Comparison of ENCODE assay signal across 9 cellular contexts in the genomic region with DNA sequence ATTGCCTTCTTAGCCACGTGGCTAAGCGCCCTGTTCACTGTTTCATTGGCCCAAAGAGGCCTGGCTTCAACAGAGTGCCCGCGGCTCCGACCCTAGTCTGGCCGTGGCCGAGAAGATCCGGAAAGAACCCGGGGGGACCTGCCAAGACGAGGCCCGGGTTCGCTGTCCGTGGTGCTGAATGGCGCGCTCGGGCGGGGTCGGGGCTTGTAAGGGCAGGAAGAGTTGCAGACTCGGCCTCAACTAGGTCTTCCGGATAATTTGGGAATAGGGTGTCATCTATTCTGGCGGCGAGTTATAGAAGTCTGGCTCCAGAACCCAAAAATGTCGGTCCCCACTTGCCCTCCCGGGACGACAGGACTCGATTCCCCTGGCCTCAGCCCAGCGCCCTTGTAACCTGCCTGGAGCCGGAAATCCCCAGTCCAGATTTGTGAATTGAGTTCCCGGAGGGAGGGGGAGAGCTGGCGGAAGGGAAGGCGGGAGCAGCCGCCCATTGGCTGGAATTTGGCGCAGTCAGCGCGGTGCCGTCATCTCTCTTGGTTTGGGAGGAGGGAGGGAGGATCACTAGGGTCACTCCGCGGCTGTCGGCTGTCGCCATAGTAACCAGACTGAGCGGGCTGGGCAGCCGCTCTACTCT. TPM values are rescaled to one million over a fixed set of nuclear protein-coding genes. Genes with fewer than 3 reads are reported as not detected.
DNase-seq lines count a peak whose midpoint lies in the region; FAIRE-seq and TF ChIP-seq lines count a peak whose summit lies in the region.
"Had no signal": no experiment of that assay in that cellular context is flagged by ENCODE, and none has a peak within 500 bp of the region (broad histone marks: within the 10 kb centered on the region; RNA-seq: fewer than 3 reads in every experiment).

No MANE protein-coding gene starts in this region.

- H3K36me3 ChIP-seq in ovary, result no peaks in the 10 kb centered on the region
- H3K36me3 ChIP-seq: BLaER1 had no signal

- no peak overlapping the region for H3K4me3 Mint-ChIP-seq in activated T-helper 1 cell treated with anti-CD3 and anti-CD28 coated beads, Interleukin-12 subunit alpha, Interleukin-12 subunit beta, Interleukin-2, Interleukin-4 antibody, amounts not matched to agents 30 ng/mL and 10 ng/mL and 1 ng/mL, durations not matched to agents 14 hours and 24 hours and 36 hours

- no peak for TF ChIP-seq CTCF in ovary (IDR thresholded peaks at IDR 0.05)

- H3K9me3 ChIP-seq in ovary, result peaks cover 0 to 7% of the 10 kb centered on the region in 2 donors
- H3K9me3 ChIP-seq: BLaER1 had no signal

- peaks cover 3% of the 10 kb centered on the region for H3K36me3 Mint-ChIP-seq in activated T-helper 1 cell treated with anti-CD3 and anti-CD28 coated beads, Interleukin-12 subunit alpha, Interleukin-12 subunit beta, Interleukin-2, Interleukin-4 antibody, amounts not matched to agents 30 ng/mL and 10 ng/mL and 1 ng/mL, durations not matched to agents 14 hours and 24 hours and 36 hours (ENCODE audit: low read depth)

- H3K27me3 Mint-ChIP-seq in activated T-helper 1 cell treated with anti-CD3 and anti-CD28 coated beads, Interleukin-12 subunit alpha, Interleukin-12 subunit beta, Interleukin-2, Interleukin-4 antibody, amounts not matched to agents 30 ng/mL and 10 ng/mL and 1 ng/mL, durations not matched to agents 14 hours and 24 hours and 36 hours (ENCODE audit: insufficient read depth), result peaks cover 48% of the 10 kb centered on the region

- no peak overlapping the region for H3K27ac Mint-ChIP-seq in activated T-helper 1 cell treated with anti-CD3 and anti-CD28 coated beads, Interleukin-12 subunit alpha, Interleukin-12 subunit beta, Interleukin-2, Interleukin-4 antibody, amounts not matched to agents 30 ng/mL and 10 ng/mL and 1 ng/mL, durations not matched to agents 14 hours and 24 hours and 36 hours

- no peaks in the 10 kb centered on the region for H3K9me3 Mint-ChIP-seq in activated T-helper 1 cell treated with anti-CD3 and anti-CD28 coated beads, Interleukin-12 subunit alpha, Interleukin-12 subunit beta, Interleukin-2, Interleukin-4 antibody, amounts not matched to agents 30 ng/mL and 10 ng/mL and 1 ng/mL, durations not matched to agents 14 hours and 24 hours and 36 hours

- FAIRE-seq in GM12892 (lab: Jason Lieb, UNC), result no peak

- WGBS in ovary, 3 donors, result 1 to 3% (median 1%) methylated on average over 42 of the region's 42 CpGs

- DNase-seq in activated gamma-delta T cell treated with Interleukin-2 at 50 U/mL for 16 hours (peak; percentile 59), activated gamma-delta T cell (lab: John Stamatoyannopoulos, UW) (no peak), NCI-H524 treated with DMSO at 0.1 percent for 48 hours (lab: John Stamatoyannopoulos, UW) (peak; percentile 93), glomerular visceral epithelial cell (ENCODE audit: extremely low spot score) (peak; percentile 57), ovary (peak; percentile 42 to 81 (median 68)), mesenteric fat pad (ENCODE audit: low spot score) (no peak), GM12892 (ENCODE audit: insufficient read length) (no peak)
- peak; percentile 33 for DNase-seq in activated T-helper 1 cell treated with anti-CD3 and anti-CD28 coated beads, Interleukin-12 subunit alpha, Interleukin-12 subunit beta, Interleukin-2, Interleukin-4 antibody, amounts not matched to agents 30 ng/mL and 10 ng/mL and 1 ng/mL, durations not matched to agents 14 hours and 24 hours and 36 hours (ENCODE audit: low spot score)

- no peak for TF ChIP-seq EP300 in ovary (IDR thresholded peaks at IDR 0.05)

- no peak overlapping the region for H3K27ac ChIP-seq in ovary
- H3K27ac ChIP-seq: BLaER1 had no signal

- no peak for TF ChIP-seq POLR2A in ovary (IDR thresholded peaks at IDR 0.05)
- TF ChIP-seq POLR2A in GM12892 (IDR thresholded peaks at IDR 0.05; ENCODE audit: low read depth, low read length), result no peak

- H3K4me1 Mint-ChIP-seq in activated T-helper 1 cell treated with anti-CD3 and anti-CD28 coated beads, Interleukin-12 subunit alpha, Interleukin-12 subunit beta, Interleukin-2, Interleukin-4 antibody, amounts not matched to agents 30 ng/mL and 10 ng/mL and 1 ng/mL, durations not matched to agents 14 hours and 24 hours and 36 hours (ENCODE audit: low read depth), result no peaks in the 10 kb centered on the region

- no peaks in the 10 kb centered on the region for H3K4me1 ChIP-seq in ovary (ENCODE audit: insufficient read depth)

- no peak overlapping the region for H3K4me3 ChIP-seq in ovary
- H3K4me3 ChIP-seq: BLaER1 had no signal

- H3K27me3 ChIP-seq in ovary, result no peaks in the 10 kb centered on the region

- intact Hi-C loops in activated T-helper 1 cell treated with anti-CD3 and anti-CD28 coated beads, Interleukin-12 subunit alpha, Interleukin-12 subunit beta, Interleukin-2, Interleukin-4 antibody, amounts not matched to agents 30 ng/mL and 10 ng/mL and 1 ng/mL, durations not matched to agents 14 hours and 24 hours and 36 hours (cut with micrococcal nuclease), result loop anchor here (5.0 kb wide), 1 partner anchor 66 kb away; no protein-coding TSS in a partner anchor
- intact Hi-C loops in ovary (cut with DNase I), result no loop called here

RNA-seq across cellular contexts. Expression of gene CDK5R2, which starts 3.5 kb away (rescaled TPM):
- not detected in 2 replicates for total RNA-seq in activated T-helper 1 cell treated with anti-CD3 and anti-CD28 coated beads, Interleukin-12 subunit alpha, Interleukin-12 subunit beta, Interleukin-2, Interleukin-4 antibody, amounts not matched to agents 30 ng/mL and 10 ng/mL and 1 ng/mL, durations not matched to agents 14 hours and 24 hours and 36 hours
- not detected for total RNA-seq in ovary
- polyA plus RNA-seq in ovary, result not detected
- not detected for total RNA-seq in mesenteric fat pad
- polyA plus RNA-seq in GM12892 (2012; ENCODE audit: missing spikeins), result not detected

RNA-seq across cellular contexts. Expression of gene FEV, which starts 22.0 kb away (rescaled TPM):
- not detected in 2 replicates for total RNA-seq in activated T-helper 1 cell treated with anti-CD3 and anti-CD28 coated beads, Interleukin-12 subunit alpha, Interleukin-12 subunit beta, Interleukin-2, Interleukin-4 antibody, amounts not matched to agents 30 ng/mL and 10 ng/mL and 1 ng/mL, durations not matched to agents 14 hours and 24 hours and 36 hours
- total RNA-seq in ovary (under 1 TPM in 2 of 7 donors, not detected in 5; 0.11 to 0.13 TPM), mesenteric fat pad (not detected)
- polyA plus RNA-seq in ovary, result not detected
- not detected for polyA plus RNA-seq in GM12892 (2012; ENCODE audit: missing spikeins)

RNA-seq across cellular contexts. Expression of gene CRYBA2, which starts 30.2 kb away (rescaled TPM):
- total RNA-seq in activated T-helper 1 cell treated with anti-CD3 and anti-CD28 coated beads, Interleukin-12 subunit alpha, Interleukin-12 subunit beta, Interleukin-2, Interleukin-4 antibody, amounts not matched to agents 30 ng/mL and 10 ng/mL and 1 ng/mL, durations not matched to agents 14 hours and 24 hours and 36 hours, result 0.36 TPM in 1 of 2 replicates, not detected in the other
- total RNA-seq in ovary (not detected), mesenteric fat pad (not detected)
- polyA plus RNA-seq in ovary, result not detected
- polyA plus RNA-seq in GM12892 (2012; ENCODE audit: missing spikeins), result not detected

Comparison
In these comparisons a context has a peak if more than half of its experiments do, and no peak if none do; other contexts are left out.
1. DNase-seq: peak in activated gamma-delta T cell treated with Interleukin-2 at 50 U/mL for 16 hours (single experiment), NCI-H524 treated with DMSO at 0.1 percent for 48 hours (single experiment), activated T-helper 1 cell treated with anti-CD3 and anti-CD28 coated beads, Interleukin-12 subunit alpha, Interleukin-12 subunit beta, Interleukin-2, Interleukin-4 antibody, amounts not matched to agents 30 ng/mL and 10 ng/mL and 1 ng/mL, durations not matched to agents 14 hours and 24 hours and 36 hours (single experiment), glomerular visceral epithelial cell (single experiment) and ovary (5 of 5); none in activated gamma-delta T cell (single experiment), mesenteric fat pad (single experiment) and GM12892 (single experiment).